18 cellular contexts compared by ENCODE assay signal in the genomic region with DNA sequence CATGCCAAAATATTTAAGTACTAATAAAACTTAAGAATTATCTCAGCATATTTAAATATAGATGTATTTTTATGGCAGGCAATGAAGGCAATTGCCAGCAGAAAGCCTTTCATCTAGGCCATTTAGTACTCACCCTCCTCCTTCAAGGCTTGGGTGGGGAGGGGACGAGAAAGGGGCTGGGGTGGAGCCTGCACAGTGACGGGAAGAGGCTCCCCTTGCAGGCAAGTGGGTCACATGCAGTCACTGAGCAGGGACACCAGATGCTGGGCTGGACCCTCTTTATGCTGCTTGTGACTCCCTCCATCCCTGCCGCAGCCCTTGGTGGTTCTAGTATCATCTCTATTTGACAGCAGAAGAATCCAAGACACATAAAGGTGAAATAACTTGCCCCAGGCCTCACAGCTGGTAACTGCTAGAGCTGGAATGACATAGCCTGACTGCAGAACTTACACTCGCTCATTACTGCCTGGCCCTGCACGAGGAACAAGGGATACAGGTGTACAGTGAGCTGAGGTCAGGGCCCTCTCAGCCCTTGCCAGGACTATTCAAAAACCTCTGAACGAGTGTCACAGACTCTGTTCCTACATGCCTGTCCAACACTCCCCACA.
"Had no signal": no experiment of that assay in that cellular context is flagged by ENCODE, and none has a peak within 500 bp of the region (broad histone marks: within the 10 kb centered on the region; RNA-seq: fewer than 3 reads in every experiment).

No MANE protein-coding gene starts in this region.

- H3K36me3 ChIP-seq: adrenal gland, gastroesophageal sphincter, suprapubic skin had no signal

- H3K9me3 ChIP-seq: adrenal gland, gastroesophageal sphincter, mucosa of descending colon, suprapubic skin had no signal

- DNase-seq: activated B cell treated with CpG ODN at 0.5 μM for 24 hours; activated CD4-positive, alpha-beta T cell treated with anti-CD3 and anti-CD28 coated beads, Interleukin-2, amount 10 ng/mL, durations not matched to agents 7 days and 5 days; activated naive CD4-positive, alpha-beta T cell treated with anti-CD3 and anti-CD28 coated beads, Interleukin-2, amount 10 ng/mL, durations not matched to agents 7 days and 5 days; caudate nucleus; cortex of kidney; effector CD8-positive, alpha-beta T cell; mammary epithelial cell; natural killer cell; stimulated activated CD4-positive, alpha-beta T cell treated with anti-CD3 and anti-CD28 coated beads, Interleukin-4, amount 100 ng/mL, for 1 hour; stimulated activated CD8-positive, alpha-beta memory T cell treated with anti-CD3 and anti-CD28 coated beads, Interleukin-4, amount 100 ng/mL, for 48 hours; stimulated activated naive CD8-positive, alpha-beta T cell treated with anti-CD3 and anti-CD28 coated beads, Interleukin-15, Interleukin-2, amounts not matched to agents 100 U/mL and 50 U/mL, for 24 hours; T-helper 1 cell had no signal

- H3K27ac ChIP-seq: adrenal gland, epithelial cell of prostate, gastroesophageal sphincter, suprapubic skin had no signal

- H3K27me3 ChIP-seq: adrenal gland, gastroesophageal sphincter, suprapubic skin had no signal

- ATAC-seq: gastroesophageal sphincter; left lobe of liver; mucosa of descending colon; natural killer cell; stimulated activated naive CD8-positive, alpha-beta T cell treated with anti-CD3 and anti-CD28 coated beads, Interleukin-15, Interleukin-2, amounts not matched to agents 100 U/mL and 50 U/mL, for 24 hours had no signal

- H3K4me3 ChIP-seq: adrenal gland, gastroesophageal sphincter, mucosa of descending colon, suprapubic skin had no signal
